In genomic region chr1:1079408-1080121, GRCh38 we compare ENCODE assay signal across 1 cellular context.
TF ChIP-seq lines count a peak whose summit lies in the region.

No MANE protein-coding gene starts in this region.

TF ChIP-seq in GM23338, 12 proteins besides CTCF, POLR2A, EP300 and RAD21 (continued from another document):
- TF ChIP-seq, protein P1, sequence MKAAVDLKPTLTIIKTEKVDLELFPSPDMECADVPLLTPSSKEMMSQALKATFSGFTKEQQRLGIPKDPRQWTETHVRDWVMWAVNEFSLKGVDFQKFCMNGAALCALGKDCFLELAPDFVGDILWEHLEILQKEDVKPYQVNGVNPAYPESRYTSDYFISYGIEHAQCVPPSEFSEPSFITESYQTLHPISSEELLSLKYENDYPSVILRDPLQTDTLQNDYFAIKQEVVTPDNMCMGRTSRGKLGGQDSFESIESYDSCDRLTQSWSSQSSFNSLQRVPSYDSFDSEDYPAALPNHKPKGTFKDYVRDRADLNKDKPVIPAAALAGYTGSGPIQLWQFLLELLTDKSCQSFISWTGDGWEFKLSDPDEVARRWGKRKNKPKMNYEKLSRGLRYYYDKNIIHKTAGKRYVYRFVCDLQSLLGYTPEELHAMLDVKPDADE (IDR thresholded peaks at IDR 0.05), result no peak
